ENCODE assay signal across 9 cellular contexts in the genomic region with DNA sequence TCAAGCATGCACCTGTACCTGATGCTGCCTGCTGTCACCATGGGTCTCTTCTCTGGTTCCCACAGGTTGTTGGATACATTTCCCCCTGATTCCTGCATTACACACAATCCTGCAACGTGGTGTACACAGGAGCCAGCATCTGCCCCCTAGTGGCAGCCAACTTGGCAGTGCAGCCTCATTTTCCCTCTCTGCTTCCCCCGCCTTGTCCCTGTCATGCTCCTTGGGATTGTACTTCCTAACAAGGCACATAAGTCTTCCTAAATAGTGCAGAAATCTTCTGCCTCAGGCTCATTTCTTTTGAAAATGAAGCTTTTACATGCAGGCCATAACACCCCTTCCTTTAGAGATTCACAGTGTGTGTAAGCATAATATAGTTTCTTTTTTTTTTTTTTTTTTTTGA.
DNase-seq lines count a peak whose midpoint lies in the region; ATAC-seq and TF ChIP-seq lines count a peak whose summit lies in the region.
"Had no signal": no experiment of that assay in that cellular context is flagged by ENCODE, and none has a peak within 500 bp of the region (broad histone marks: within the 10 kb centered on the region; RNA-seq: fewer than 3 reads in every experiment).

No MANE protein-coding gene starts in this region.

- H3K27me3 Mint-ChIP-seq in osteocyte (ENCODE audit: unreplicated experiment), result peaks cover 3% of the 10 kb centered on the region

- H3K27me3 ChIP-seq in MG63, result no peaks in the 10 kb centered on the region

- no peaks in the 10 kb centered on the region for H3K4me1 Mint-ChIP-seq in osteocyte (ENCODE audit: unreplicated experiment)

- H3K36me3 ChIP-seq in MG63, result no peaks in the 10 kb centered on the region

- no peaks in the 10 kb centered on the region for H3K9me3 ChIP-seq in MG63

- ATAC-seq in GM21723 (IDR thresholded peaks at IDR 0.05; ENCODE audit: unreplicated experiment) (peak; percentile 78), HG03135 (IDR thresholded peaks at IDR 0.05; ENCODE audit: unreplicated experiment) (no peak)

- peak; percentile 9 for DNase-seq in activated CD4-positive, alpha-beta T cell treated with anti-CD3 and anti-CD28 coated beads for 48 hours
- DNase-seq in activated CD4-positive, alpha-beta T cell treated with anti-CD3 and anti-CD28 coated beads, Interleukin-2, amount 50 U/mL, for 1 hour, result no peak
- DNase-seq in MG63 (peak; percentile 23), choroid plexus epithelial cell (ENCODE audit: low read depth) (peak; percentile 54), osteocyte (ENCODE audit: extremely low spot score, unreplicated experiment) (no peak)
- DNase-seq in activated effector memory CD4-positive, alpha-beta T cell treated with anti-CD3 and anti-CD28 coated beads, Interleukin-2, amount 50 U/mL, for 16 hours, result no peak

- H3K9me3 Mint-ChIP-seq in osteocyte (ENCODE audit: unreplicated experiment), result no peaks in the 10 kb centered on the region
- H3K9me3 Mint-ChIP-seq: activated naive CD4-positive, alpha-beta T cell treated with anti-CD3 and anti-CD28 coated beads, Interleukin-2, amount 50 U/mL, for 72 hours had no signal

- no peak overlapping the region for H3K27ac Mint-ChIP-seq in osteocyte (ENCODE audit: unreplicated experiment)
- H3K27ac Mint-ChIP-seq: activated naive CD4-positive, alpha-beta T cell treated with anti-CD3 and anti-CD28 coated beads, Interleukin-2, amount 50 U/mL, for 72 hours had no signal

- no peak overlapping the region for H3K4me3 Mint-ChIP-seq in osteocyte (ENCODE audit: unreplicated experiment)

- TF ChIP-seq CTCF in choroid plexus epithelial cell (conservative IDR thresholded peaks at IDR 0.05; ENCODE audit: low read depth, low read length) (peak; percentile 70), osteocyte (IDR thresholded peaks at IDR 0.05) (peak; percentile 53)

- H3K4me3 ChIP-seq in MG63, result no peak overlapping the region
- no peak overlapping the region for H3K4me3 ChIP-seq in choroid plexus epithelial cell (ENCODE audit: low read depth, low read length)

- no peaks in the 10 kb centered on the region for H3K36me3 Mint-ChIP-seq in osteocyte (ENCODE audit: unreplicated experiment)
- H3K36me3 Mint-ChIP-seq: activated naive CD4-positive, alpha-beta T cell treated with anti-CD3 and anti-CD28 coated beads, Interleukin-2, amount 50 U/mL, for 72 hours had no signal

Comparison
In these comparisons a context has a peak if more than half of its experiments do, and no peak if none do; other contexts are left out.
1. DNase-seq: peak in activated CD4-positive, alpha-beta T cell treated with anti-CD3 and anti-CD28 coated beads for 48 hours (single experiment), MG63 (single experiment) and choroid plexus epithelial cell (single experiment); none in activated CD4-positive, alpha-beta T cell treated with anti-CD3 and anti-CD28 coated beads, Interleukin-2, amount 50 U/mL, for 1 hour (single experiment), osteocyte (single experiment) and activated effector memory CD4-positive, alpha-beta T cell treated with anti-CD3 and anti-CD28 coated beads, Interleukin-2, amount 50 U/mL, for 16 hours (single experiment).